In genomic region chr16:87145181-87146176, GRCh38 we compare ENCODE assay signal across 12 cellular contexts.
DNase-seq lines count a peak whose midpoint lies in the region; ATAC-seq, FAIRE-seq and TF ChIP-seq lines count a peak whose summit lies in the region.
"Had no signal": no experiment of that assay in that cellular context is flagged by ENCODE, and none has a peak within 500 bp of the region (broad histone marks: within the 10 kb centered on the region; RNA-seq: fewer than 3 reads in every experiment).

No MANE protein-coding gene starts in this region.

- H2AFZ ChIP-seq in H1 (ENCODE audit: low read length): no peak overlapping the region

- H3K27ac ChIP-seq in H1 (ENCODE audit: low read depth, low read length): no peak overlapping the region
- H3K27ac ChIP-seq: prostate gland, tibial artery had no signal

- no peaks in the 10 kb centered on the region for H3K79me1 ChIP-seq in H1 (ENCODE audit: low read depth, low read length)

- H3K4me3 ChIP-seq in H1 (ENCODE audit: extremely low read depth in 1 of 4, insufficient read depth in 2 of 4, low read depth in 3 of 4, low read length in 4 of 4): no peak overlapping the region
- H3K4me3 ChIP-seq: prostate gland, tibial artery had no signal

- no peak overlapping the region for H3K4ac ChIP-seq in H1 (replicated peaks; ENCODE audit: insufficient read length, low read depth, low read length)

- H2BK5ac ChIP-seq in H1 (ENCODE audit: low read depth, low read length): no peak overlapping the region

- peaks cover 0 to 22% of the 10 kb centered on the region in 2 donors for H3K9me3 Mint-ChIP-seq in activated naive CD4-positive, alpha-beta T cell treated with anti-CD3 and anti-CD28 coated beads, Interleukin-2, amount 50 U/mL, for 72 hours

- H2BK15ac ChIP-seq in H1 (ENCODE audit: low read length): no peak overlapping the region

- no peak overlapping the region for H3K14ac ChIP-seq in H1 (ENCODE audit: insufficient read length)

- CTCF ChIA-PET in H1 (lab: Charles Lee; ENCODE audit: partially characterized antibody): interaction anchor here (0.6 to 1.2 kb wide), 5 partner anchors 16 to 530 kb away, joined by 3 to 5 read pairs (median 3); no protein-coding TSS in a partner anchor

- 81% methylated on average over 24 of the region's 24 CpGs; no CpG with 5 or more reads in 1 of the 2 experiments for WGBS in H1 (ENCODE audit: extremely low coverage in 1 of 2, insufficient coverage in 1 of 2, insufficient read length in 1 of 2, insufficient replicate concordance in 2 of 2, low coverage in 1 of 2, low lambda C conversion rate in 2 of 2, missing lambda C conversion rate in 1 of 2), 2 experiments

- no peak overlapping the region for H3K9ac ChIP-seq in H1 (replicated peaks in 1 of 4; ENCODE audit: extremely low read depth in 1 of 4, low read depth in 3 of 4, low read length in 3 of 4)

- H3K18ac ChIP-seq in H1 (ENCODE audit: extremely low read depth, low read length): no peak overlapping the region

- H4K20me1 ChIP-seq in H1 (replicated peaks in 1 of 2; ENCODE audit: control insufficient read depth in 1 of 2, insufficient read depth in 2 of 2, low read length in 2 of 2): no peaks in the 10 kb centered on the region

- ATAC-seq in activated naive CD4-positive, alpha-beta T cell treated with anti-CD3 and anti-CD28 coated beads, Interleukin-2, amount 50 U/mL, for 72 hours: peak; percentile 47 to 97
- ATAC-seq in stimulated activated naive CD8-positive, alpha-beta T cell treated with anti-CD3 and anti-CD28 coated beads, Interleukin-15, Interleukin-2, amounts not matched to agents 100 U/mL and 50 U/mL, for 24 hours: peak; percentile 32
- ATAC-seq in GM18909 (IDR thresholded peaks at IDR 0.05; ENCODE audit: poor library complexity, unreplicated experiment): no peak
- ATAC-seq in GM18861 (IDR thresholded peaks at IDR 0.05; ENCODE audit: unreplicated experiment): no peak
- ATAC-seq: left colon had no signal

- no peaks in the 10 kb centered on the region for H3K36me3 ChIP-seq in H1 (ENCODE audit: control insufficient read depth in 2 of 4, insufficient read depth in 4 of 4, low read length in 3 of 4)
- H3K36me3 ChIP-seq: prostate gland, tibial artery had no signal

- peaks cover 5 to 6% of the 10 kb centered on the region in 2 experiments; a peak in 3 of 4 replicates for H3K9me3 ChIP-seq in H1 (ENCODE audit: insufficient read depth in 2 of 2, low read depth in 1 of 2, low read length in 1 of 2)
- H3K9me3 ChIP-seq: prostate gland had no signal

- no peak overlapping the region for H2BK20ac ChIP-seq in H1 (ENCODE audit: low read length)

- POLR2A ChIA-PET in H1 (lab: Charles Lee; ENCODE audit: partially characterized antibody): interaction anchor here (0.9 kb wide), 1 partner anchor 172 kb away, joined by 3 read pairs; the partner anchor contains the start of gene C16orf95

- no peak overlapping the region for H2AK5ac ChIP-seq in H1 (ENCODE audit: low read depth, low read length)

- no peak for TF ChIP-seq POLR2A in H1 (IDR thresholded peaks at IDR 0.05; ENCODE audit: control extremely low read depth in 1 of 2, low read depth in 2 of 2, low read length in 2 of 2)

- H3K23me2 ChIP-seq in H1 (ENCODE audit: low read depth, low read length): no peaks in the 10 kb centered on the region

- H3K27me3 ChIP-seq in H1 (replicated peaks in 1 of 4; ENCODE audit: control insufficient read depth in 3 of 4, extremely low read depth in 1 of 4, insufficient read depth in 3 of 4, low read length in 3 of 4): no peaks in the 10 kb centered on the region
- H3K27me3 ChIP-seq: tibial artery had no signal

- H3K23ac ChIP-seq in H1 (ENCODE audit: insufficient read length): no peak overlapping the region

- peaks cover 0 to 11% of the 10 kb centered on the region in 2 donors for H3K36me3 Mint-ChIP-seq in activated naive CD4-positive, alpha-beta T cell treated with anti-CD3 and anti-CD28 coated beads, Interleukin-2, amount 50 U/mL, for 72 hours

- H3K79me2 ChIP-seq in H1 (ENCODE audit: control insufficient read depth in 1 of 2, insufficient read depth in 2 of 2, low read length in 2 of 2): no peaks in the 10 kb centered on the region

- no peak overlapping the region for H4K91ac ChIP-seq in H1 (replicated peaks; ENCODE audit: insufficient read length, low read length)

- TF ChIP-seq CTCF in H1 (IDR thresholded peaks at IDR 0.05; ENCODE audit: control extremely low read depth in 1 of 3, insufficient read depth in 1 of 3, low read depth in 1 of 3, low read length in 3 of 3): no peak

- TF ChIP-seq RAD21 in H1 (IDR thresholded peaks at IDR 0.05 in 1 of 2, conservative IDR thresholded peaks at IDR 0.05 in 1 of 2; ENCODE audit: low read depth in 2 of 2, low read length in 2 of 2): no peak

- H3K56ac ChIP-seq in H1 (replicated peaks; ENCODE audit: insufficient read length, low read depth, low read length): no peak overlapping the region

- H2BK120ac ChIP-seq in H1 (replicated peaks; ENCODE audit: low read depth, low read length): no peak overlapping the region

- H4K8ac ChIP-seq in H1 (ENCODE audit: extremely low read depth, insufficient read depth, low read length): 0 out of 2 replicates have a peak overlapping the region, but pooled peaks have one; percentile 54

- H4K5ac ChIP-seq in H1 (ENCODE audit: insufficient read length, low read depth, low read length): no peak overlapping the region

- H3K27ac Mint-ChIP-seq in activated naive CD4-positive, alpha-beta T cell treated with anti-CD3 and anti-CD28 coated beads, Interleukin-2, amount 50 U/mL, for 72 hours: peak overlapping the region; percentile 35 to 50
- H3K27ac Mint-ChIP-seq: B cell had no signal

- H3K4me1 ChIP-seq in H1 (replicated peaks in 1 of 4; ENCODE audit: control insufficient read depth in 3 of 4, insufficient read depth in 4 of 4, low read length in 3 of 4): peaks cover 0 to 9% (median under 1%) of the 10 kb centered on the region in 4 experiments; a peak in 3 of 7 replicates
- H3K4me1 ChIP-seq: prostate gland, tibial artery had no signal

- no peak for DNase-seq in activated naive CD4-positive, alpha-beta T cell treated with anti-CD3 and anti-CD28 coated beads, Interleukin-2, amount 50 U/mL, for 72 hours (ENCODE audit: low spot score in 2 of 2)
- no peak for DNase-seq in activated naive CD4-positive, alpha-beta T cell (lab: John Stamatoyannopoulos, UW)
- DNase-seq in OCI-M1 (lab: John Stamatoyannopoulos, UW) (peak; percentile 2), H1 (ENCODE audit: low read depth in 1 of 2, low spot score in 2 of 2) (no peak), NCI-H526 treated with DMSO at 0.1 percent for 48 hours (lab: John Stamatoyannopoulos, UW) (no peak)
- DNase-seq in stimulated activated naive CD8-positive, alpha-beta T cell treated with anti-CD3 and anti-CD28 coated beads, Interleukin-15, Interleukin-2, amounts not matched to agents 100 U/mL and 50 U/mL, for 24 hours: no peak
- DNase-seq: left colon, tibial artery had no signal

- FAIRE-seq in H1 (lab: Jason Lieb, UNC): no peak

- H3K4me2 ChIP-seq in H1 (ENCODE audit: insufficient read depth in 1 of 2, low read depth in 2 of 2, low read length in 2 of 2): no peak overlapping the region

- no peak overlapping the region; the same call in 1 of the 2 replicates for H2BK12ac ChIP-seq in H1 (ENCODE audit: low read depth, low read length)

- TF ChIP-seq EP300 in H1 (IDR thresholded peaks at IDR 0.05; ENCODE audit: borderline replicate concordance in 1 of 2, low read depth in 2 of 2, low read length in 2 of 2): no peak

TF ChIP-seq in H1, 55 proteins besides CTCF, POLR2A, EP300 and RAD21:
- TF ChIP-seq CHD1 (IDR thresholded peaks at IDR 0.05; ENCODE audit: low read depth, low read length) (no peak), RBBP5 (IDR thresholded peaks at IDR 0.05; ENCODE audit: borderline replicate concordance, low read depth, low read length) (no peak), SIRT6 (IDR thresholded peaks at IDR 0.05; ENCODE audit: low read length) (no peak)

Comparison
In these comparisons a context has a peak if more than half of its experiments do, and no peak if none do; other contexts are left out.
1. ATAC-seq: peak in activated naive CD4-positive, alpha-beta T cell treated with anti-CD3 and anti-CD28 coated beads, Interleukin-2, amount 50 U/mL, for 72 hours (2 of 2) and stimulated activated naive CD8-positive, alpha-beta T cell treated with anti-CD3 and anti-CD28 coated beads, Interleukin-15, Interleukin-2, amounts not matched to agents 100 U/mL and 50 U/mL, for 24 hours (single experiment); none in GM18909 (single experiment) and GM18861 (single experiment).